11 cellular contexts compared by ENCODE assay signal in genomic region chr15:93032515-93033206, GRCh38. TPM values are rescaled to one million over a fixed set of nuclear protein-coding genes. Genes with fewer than 3 reads are reported as not detected.
DNase-seq lines count a peak whose midpoint lies in the region; ATAC-seq, FAIRE-seq and TF ChIP-seq lines count a peak whose summit lies in the region.
"Not testable (repeated sequence)": the region's sequence is repeated elsewhere in the genome, so short reads cannot be mapped to it uniquely, and the experiment has no call there.
"Had no signal": no experiment of that assay in that cellular context is flagged by ENCODE, and none has a peak within 500 bp of the region (broad histone marks: within the 10 kb centered on the region; RNA-seq: fewer than 3 reads in every experiment).

No MANE protein-coding gene starts in this region.

- not testable (repeated sequence) for H2BK120ac ChIP-seq in H1 (replicated peaks; ENCODE audit: low read depth, low read length)

- H3K36me3 ChIP-seq in Caco-2 (ENCODE audit: control insufficient read depth, insufficient read depth, low read length); H1 (ENCODE audit: control insufficient read depth in 2 of 4, insufficient read depth in 4 of 4, low read length in 3 of 4); HepG2 (replicated peaks in 1 of 2; ENCODE audit: control insufficient read depth in 1 of 2, insufficient read depth in 2 of 2, low read length in 2 of 2); osteoblast (ENCODE audit: insufficient read depth, low read length); tibial artery: not testable (repeated sequence)

- H3K23me2 ChIP-seq in H1 (ENCODE audit: low read depth, low read length): not testable (repeated sequence)

- 0 out of 2 replicates have a peak overlapping the region, but pooled peaks have one; percentile 29 for H2BK15ac ChIP-seq in H1 (ENCODE audit: low read length)

- not testable (repeated sequence) for H3K4me3 Mint-ChIP-seq in Caco-2 (ENCODE audit: unreplicated experiment); activated B cell treated with CpG ODN at 0.5 μM for 24 hours

- BruUV-seq in Caco-2 (replicated peaks; lab: Mats Ljungman, UMichigan): TSS peak; percentile 42
- BruUV-seq in HepG2 (replicated peaks; lab: Mats Ljungman, UMichigan): TSS peak; percentile 78

- H3K4me3 ChIP-seq in Caco-2 (ENCODE audit: low read depth, low read length); H1 (ENCODE audit: extremely low read depth in 1 of 4, insufficient read depth in 2 of 4, low read depth in 3 of 4, low read length in 4 of 4); osteoblast (ENCODE audit: insufficient read depth, low read length); tibial artery: not testable (repeated sequence)
- H3K4me3 ChIP-seq in HepG2 (replicated peaks in 1 of 3; ENCODE audit: insufficient read depth in 1 of 3, low read depth in 2 of 3, low read length in 3 of 3): 0 out of 6 replicates have a peak overlapping the region, but pooled peaks of 1 of the 3 experiments have one; percentile 16

- not testable (repeated sequence) for H4K8ac ChIP-seq in H1 (ENCODE audit: extremely low read depth, insufficient read depth, low read length)

- not testable (repeated sequence) for H2AFZ ChIP-seq in H1 (ENCODE audit: low read length); HepG2 (ENCODE audit: low read length); osteoblast (ENCODE audit: low read length)

- not testable (repeated sequence) for H3K9me3 ChIP-seq in Caco-2; H1 (ENCODE audit: insufficient read depth in 2 of 2, low read depth in 1 of 2, low read length in 1 of 2); HepG2 (ENCODE audit: low read length); osteoblast (ENCODE audit: low read depth, low read length); tibial artery

- not testable (repeated sequence) for H3K27me3 ChIP-seq in Caco-2 (replicated peaks; ENCODE audit: control insufficient read depth, insufficient read depth, low read length); H1 (replicated peaks in 1 of 4; ENCODE audit: control insufficient read depth in 3 of 4, extremely low read depth in 1 of 4, insufficient read depth in 3 of 4, low read length in 3 of 4); HepG2 (ENCODE audit: control insufficient read depth in 1 of 2, insufficient read depth in 2 of 2, low read length in 2 of 2); osteoblast (ENCODE audit: insufficient read depth, low read length); tibial artery

- H3K36me3 Mint-ChIP-seq in Caco-2 (ENCODE audit: insufficient read depth, unreplicated experiment): peaks cover 49% of the 10 kb centered on the region
- not testable (repeated sequence) for H3K36me3 Mint-ChIP-seq in activated B cell treated with CpG ODN at 0.5 μM for 24 hours (ENCODE audit: low read depth)

- not testable (repeated sequence) for ATAC-seq in activated B cell treated with CpG ODN at 0.5 μM for 24 hours (ENCODE audit: low read depth); HepG2

- CTCF ChIA-PET in Caco-2 (lab: Charles Lee) (interaction anchor here (1.2 kb wide), 1 partner anchor 1087 kb away, joined by 4 read pairs; no protein-coding TSS in a partner anchor), H1 (lab: Charles Lee; ENCODE audit: partially characterized antibody) (interaction anchor here (0.6 to 8.6 kb wide), 17 partner anchors 10 to 1104 kb away, joined by 3 to 119 read pairs (median 4); partner anchors contain the start of gene RGMA)
- CTCF ChIA-PET in activated B cell treated with CpG ODN at 0.5 μM for 24 hours (lab: Charles Lee); HepG2 (lab: Yijun Ruan, JAX; ENCODE audit: low intra/inter-chr PET ratio, low total read pairs): not testable (repeated sequence)

- not testable (repeated sequence) for H3K4ac ChIP-seq in H1 (replicated peaks; ENCODE audit: insufficient read length, low read depth, low read length)

- H3K4me1 Mint-ChIP-seq in Caco-2 (ENCODE audit: low read depth, unreplicated experiment) (peaks cover 18% of the 10 kb centered on the region), activated B cell treated with CpG ODN at 0.5 μM for 24 hours (peaks cover 10% of the 10 kb centered on the region)

- not testable (repeated sequence) for H3K27ac ChIP-seq in H1 (ENCODE audit: low read depth, low read length); HepG2 (ENCODE audit: extremely low read length, insufficient read depth, low read length); osteoblast (ENCODE audit: low read depth, low read length); tibial artery

- H3K9me3 Mint-ChIP-seq in Caco-2 (ENCODE audit: unreplicated experiment); activated B cell treated with CpG ODN at 0.5 μM for 24 hours: not testable (repeated sequence)

- TF ChIP-seq CTCF in Caco-2 (IDR thresholded peaks at IDR 0.05; ENCODE audit: insufficient read depth in 1 of 2, low read depth in 1 of 2, low read length in 1 of 2, severe bottlenecking in 1 of 2, unreplicated experiment in 1 of 2); activated B cell treated with CpG ODN at 0.5 μM for 24 hours (IDR thresholded peaks at IDR 0.05); H1 (IDR thresholded peaks at IDR 0.05; ENCODE audit: control extremely low read depth in 1 of 3, insufficient read depth in 1 of 3, low read depth in 1 of 3, low read length in 3 of 3); HepG2 (CRISPR knock-in tag; IDR thresholded peaks at IDR 0.05); osteoblast (IDR thresholded peaks at IDR 0.05; ENCODE audit: extremely low read depth, low read depth, low read length); tibial artery (IDR thresholded peaks at IDR 0.05): not testable (repeated sequence)

- POLR2A ChIA-PET in Caco-2 (lab: Charles Lee): interaction anchor here (0.6 kb wide), 1 partner anchor 50 kb away, joined by 3 read pairs; no protein-coding TSS in a partner anchor
- POLR2A ChIA-PET in activated B cell treated with CpG ODN at 0.5 μM for 24 hours (lab: Charles Lee); H1 (lab: Charles Lee; ENCODE audit: partially characterized antibody); HepG2 (lab: Yijun Ruan, JAX): not testable (repeated sequence)

- intact Hi-C loops in Caco-2 (cut with micrococcal nuclease; ENCODE audit: unreplicated experiment) (loop anchor here (5.0 to 10.0 kb wide), 2 partner anchors 582 to 945 kb away; no protein-coding TSS in a partner anchor), activated B cell treated with CpG ODN at 0.5 μM for 24 hours (cut with micrococcal nuclease) (loop anchor here (10.0 kb wide), 1 partner anchor 1292 kb away; no protein-coding TSS in a partner anchor), HepG2 (cut with micrococcal nuclease; ENCODE audit: unreplicated experiment) (loop anchor here (5.0 kb wide), 1 partner anchor 965 kb away; no protein-coding TSS in a partner anchor), tibial artery (cut with DNase I; ENCODE audit: low total_unique reads) (loop anchor here (5.0 to 10.0 kb wide), 2 partner anchors 1090 to 1292 kb away; no protein-coding TSS in a partner anchor)

- not testable (repeated sequence) for H3K18ac ChIP-seq in H1 (ENCODE audit: extremely low read depth, low read length)

- TF ChIP-seq RAD21 in H1 (IDR thresholded peaks at IDR 0.05 in 1 of 2, conservative IDR thresholded peaks at IDR 0.05 in 1 of 2; ENCODE audit: low read depth in 2 of 2, low read length in 2 of 2); HepG2 (CRISPR knock-in tag; IDR thresholded peaks at IDR 0.05): not testable (repeated sequence)

- not testable (repeated sequence) for H3K27ac Mint-ChIP-seq in Caco-2 (ENCODE audit: unreplicated experiment); activated B cell treated with CpG ODN at 0.5 μM for 24 hours

- not testable (repeated sequence) for H4K5ac ChIP-seq in H1 (ENCODE audit: insufficient read length, low read depth, low read length)

- TF ChIP-seq EP300 in H1 (IDR thresholded peaks at IDR 0.05; ENCODE audit: borderline replicate concordance in 1 of 2, low read depth in 2 of 2, low read length in 2 of 2); HepG2 (IDR thresholded peaks at IDR 0.05; ENCODE audit: low read depth in 2 of 2, low read length in 2 of 2); HepG2 (CRISPR knock-in tag; IDR thresholded peaks at IDR 0.05; ENCODE audit: borderline replicate concordance): not testable (repeated sequence)

- not testable (repeated sequence) for TF ChIP-seq POLR2A in H1 (IDR thresholded peaks at IDR 0.05; ENCODE audit: control extremely low read depth in 1 of 2, low read depth in 2 of 2, low read length in 2 of 2)
- peak; percentile 28 to 65; a peak in 2 of 4 replicates for TF ChIP-seq POLR2A in HepG2 (IDR thresholded peaks at IDR 0.05; ENCODE audit: insufficient read depth in 1 of 2, low read depth in 2 of 2, low read length in 2 of 2)

- not testable (repeated sequence) for H2BK20ac ChIP-seq in H1 (ENCODE audit: low read length)

- H4K20me1 ChIP-seq in H1 (replicated peaks in 1 of 2; ENCODE audit: control insufficient read depth in 1 of 2, insufficient read depth in 2 of 2, low read length in 2 of 2); HepG2 (ENCODE audit: insufficient read depth, low read length): not testable (repeated sequence)
- H4K20me1 ChIP-seq in osteoblast (ENCODE audit: insufficient read depth, low read length): peaks cover 17% of the 10 kb centered on the region

- not testable (repeated sequence) for H3K79me1 ChIP-seq in H1 (ENCODE audit: low read depth, low read length)

- not testable (repeated sequence) for H3K4me2 ChIP-seq in H1 (ENCODE audit: insufficient read depth in 1 of 2, low read depth in 2 of 2, low read length in 2 of 2); osteoblast (ENCODE audit: insufficient read depth, low read length)
- peak overlapping the region; percentile 25; the same call in 1 of the 2 replicates for H3K4me2 ChIP-seq in HepG2 (ENCODE audit: low read depth, low read length)

- in situ Hi-C loops in HepG2 (cut with HindIII; ENCODE audit: extremely low pct_ligation_motif_present, low pct_unique_long_range_greater_than_20kb): loop anchor here (5.0 kb wide), 2 partner anchors 945 to 1090 kb away; no protein-coding TSS in a partner anchor

- not testable (repeated sequence) for FAIRE-seq in H1 (lab: Jason Lieb, UNC); HepG2 (lab: Jason Lieb, UNC)

- not testable (repeated sequence) for H3K27me3 Mint-ChIP-seq in Caco-2 (ENCODE audit: insufficient read depth, unreplicated experiment); activated B cell treated with CpG ODN at 0.5 μM for 24 hours

- not testable (repeated sequence) for H4K91ac ChIP-seq in H1 (replicated peaks; ENCODE audit: insufficient read length, low read length)

- H2AK5ac ChIP-seq in H1 (ENCODE audit: low read depth, low read length): not testable (repeated sequence)

- H2BK12ac ChIP-seq in H1 (ENCODE audit: low read depth, low read length): peak overlapping the region; percentile 50; the same call in 1 of the 2 replicates

- H3K79me2 ChIP-seq in H1 (ENCODE audit: control insufficient read depth in 1 of 2, insufficient read depth in 2 of 2, low read length in 2 of 2); HepG2 (ENCODE audit: insufficient read depth, low read length); osteoblast (ENCODE audit: insufficient read depth, low read length): not testable (repeated sequence)

- 94% methylated on average over 21 of the region's 21 CpGs; no CpG with 5 or more reads in 1 of the 2 experiments for WGBS in H1 (ENCODE audit: extremely low coverage in 1 of 2, insufficient coverage in 1 of 2, insufficient read length in 1 of 2, insufficient replicate concordance in 2 of 2, low coverage in 1 of 2, low lambda C conversion rate in 2 of 2, missing lambda C conversion rate in 1 of 2), 2 experiments
- WGBS in HepG2 (ENCODE audit: low lambda C conversion rate): 42% methylated on average over 11 of the region's 21 CpGs

- not testable (repeated sequence) for H3K56ac ChIP-seq in H1 (replicated peaks; ENCODE audit: insufficient read length, low read depth, low read length)

- not testable (repeated sequence) for H3K14ac ChIP-seq in H1 (ENCODE audit: insufficient read length)

- DNase-seq in Caco-2: peak in 1 of 2 experiments; percentile 28
- peak; percentile 12 for DNase-seq in HuH-7.5 (ENCODE audit: low spot score)
- DNase-seq in activated B cell treated with CpG ODN at 0.5 μM for 24 hours: peak; percentile 1
- DNase-seq in H1 (ENCODE audit: low read depth in 1 of 2, low spot score in 2 of 2); HepG2 (ENCODE audit: low spot score): not testable (repeated sequence)
- DNase-seq in osteoblast (ENCODE audit: insufficient read length, low spot score, missing footprints): peak; percentile 71
- peak; percentile 17 to 57 for DNase-seq in tibial artery

- H2BK5ac ChIP-seq in H1 (ENCODE audit: low read depth, low read length): not testable (repeated sequence)

- not testable (repeated sequence) for H3K4me1 ChIP-seq in Caco-2; H1 (replicated peaks in 1 of 4; ENCODE audit: control insufficient read depth in 3 of 4, insufficient read depth in 4 of 4, low read length in 3 of 4)
- H3K4me1 ChIP-seq in HepG2 (ENCODE audit: insufficient read depth, low read length): peaks cover 28% of the 10 kb centered on the region
- H3K4me1 ChIP-seq in osteoblast (ENCODE audit: insufficient read depth, low read length): peaks cover 28% of the 10 kb centered on the region
- H3K4me1 ChIP-seq in tibial artery: peaks cover 5 to 35% (median 32%) of the 10 kb centered on the region in 4 donors

- H3K9ac ChIP-seq in H1 (replicated peaks in 1 of 4; ENCODE audit: extremely low read depth in 1 of 4, low read depth in 3 of 4, low read length in 3 of 4); HepG2 (ENCODE audit: insufficient read depth, low read depth, low read length): not testable (repeated sequence)

- H3K23ac ChIP-seq in H1 (ENCODE audit: insufficient read length): not testable (repeated sequence)

RNA-seq across cellular contexts. Expression of gene RGMA, which starts 56.4 kb away (rescaled TPM):
- total RNA-seq in Caco-2 (2022): 4.4 and 4.5 TPM in 2 replicates
- total RNA-seq in activated B cell treated with CpG ODN at 0.5 μM for 24 hours: not detected in 2 replicates
- 39.8 and 41.8 TPM in 2 replicates for total RNA-seq in H1 (2021; fragmentation: NEBNext Ultra II Directional; extraction: Animal tissue kit (Norgen Biotek cat#: 25700))
- 19.9 and 49.3 TPM in 2 replicates for polyA plus RNA-seq in H1 (2011; rRNA removed)
- polyA plus RNA-seq in H1 (2011; cell fraction: cytosol; rRNA removed): 22.2 TPM
- 36.3 TPM for polyA plus RNA-seq in H1 (2011; cell fraction: nucleus; rRNA removed)
- polyA plus RNA-seq in H1 (2012, experiment 1 of 2): 29.1 to 45.4 TPM (median 42.0 TPM) in 4 replicates
- 30.6 TPM for polyA plus RNA-seq in H1 (2012, experiment 2 of 2)
- polyA plus RNA-seq in H1 (2013, experiment 1 of 2): 21.1 TPM
- 23.0 TPM for polyA plus RNA-seq in H1 (2013, experiment 2 of 2)
- polyA minus RNA-seq in H1 (2011; rRNA and poly(A)+ RNA removed): 10.0 and 13.8 TPM in 2 replicates
- polyA minus RNA-seq in H1 (2011; cell fraction: cytosol; rRNA and poly(A)+ RNA removed): 25.5 TPM
- polyA minus RNA-seq in H1 (2011; cell fraction: nucleus; rRNA and poly(A)+ RNA removed): 27.8 TPM
- not detected in 2 replicates for total RNA-seq in HepG2 (2016; rRNA removed; fragmentation: Illumina TruSeq; extraction: Trizol)
- not detected in 2 replicates for total RNA-seq in HepG2 (2016; cell fraction: cytosol; rRNA removed; fragmentation: Illumina TruSeq; extraction: Trizol; ENCODE audit: low read depth)
- not detected in 2 replicates for total RNA-seq in HepG2 (2016; cell fraction: insoluble cytoplasmic fraction; rRNA removed; fragmentation: Illumina TruSeq; extraction: Trizol)
- total RNA-seq in HepG2 (2016; cell fraction: membrane; rRNA removed; fragmentation: Illumina TruSeq; extraction: Trizol): not detected in 2 replicates
- total RNA-seq in HepG2 (2016; cell fraction: nucleus; rRNA removed; fragmentation: Illumina TruSeq; extraction: Trizol): not detected in 2 replicates
- polyA plus RNA-seq in HepG2 (2011; rRNA removed): not detected in 2 replicates
- not detected in 2 replicates for polyA plus RNA-seq in HepG2 (2011; cell fraction: cytosol; rRNA removed)
- not detected in 2 replicates for polyA plus RNA-seq in HepG2 (2011; cell fraction: nucleus; rRNA removed)
- polyA plus RNA-seq in HepG2 (2012): 0.08 and 0.16 TPM in 2 replicates
- polyA plus RNA-seq in HepG2 (2016; cell fraction: cytosol; fragmentation: Illumina TruSeq; extraction: Trizol; ENCODE audit: low read depth): not detected in 2 replicates
- polyA plus RNA-seq in HepG2 (2016; cell fraction: insoluble cytoplasmic fraction; fragmentation: Illumina TruSeq; extraction: Trizol; ENCODE audit: low read depth): not detected in 2 replicates
- polyA plus RNA-seq in HepG2 (2016; cell fraction: membrane; fragmentation: Illumina TruSeq; extraction: Trizol; ENCODE audit: low read depth): not detected in 2 replicates
- not detected in 2 replicates for polyA plus RNA-seq in HepG2 (2016; cell fraction: nucleus; fragmentation: Illumina TruSeq; extraction: Trizol; ENCODE audit: insufficient read depth, low read depth)
- 0.02 TPM in 1 of 2 replicates, not detected in the other for polyA minus RNA-seq in HepG2 (2011; rRNA and poly(A)+ RNA removed; ENCODE audit: low replicate concordance)
- not detected in 2 replicates for polyA minus RNA-seq in HepG2 (2011; cell fraction: cytosol; rRNA and poly(A)+ RNA removed)
- not detected in 2 replicates for polyA minus RNA-seq in HepG2 (2011; cell fraction: nucleus; rRNA and poly(A)+ RNA removed)
- total RNA-seq in osteoblast: 2.5 and 3.2 TPM in 2 replicates
- total RNA-seq: Daoy, HT-29, RPMI7951, SK-MEL-5 had no signal
